In the genomic region with DNA sequence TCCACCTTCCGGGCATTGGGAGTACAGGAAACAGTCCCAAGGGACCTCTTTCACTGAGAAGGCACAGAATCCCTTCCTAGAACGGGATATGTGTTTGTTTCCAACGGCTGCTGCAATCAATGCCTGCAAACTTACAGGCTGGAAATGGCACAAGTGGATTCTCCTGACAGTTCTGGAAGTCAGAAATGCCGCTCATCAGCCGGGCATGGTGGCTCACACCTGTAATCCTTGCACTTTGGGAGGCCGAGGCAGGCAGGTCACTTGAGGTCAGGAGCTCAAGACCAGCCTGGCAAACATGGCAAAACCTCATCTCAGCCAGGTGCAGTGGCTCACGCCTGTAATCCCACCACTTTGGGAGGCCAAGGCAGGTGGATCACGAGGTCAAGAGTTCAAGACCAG, we compare ENCODE assay signal across 7 cellular contexts.
A peak's percentile ranks its signal among the peaks of the same experiment; 100 is the strongest.
DNase-seq lines count a peak whose midpoint lies in the region; ATAC-seq, FAIRE-seq and TF ChIP-seq lines count a peak whose summit lies in the region.
"Not testable (repeated sequence)": the region's sequence is repeated elsewhere in the genome, so short reads cannot be mapped to it uniquely, and the experiment has no call there.

No MANE protein-coding gene starts in this region.

- not testable (repeated sequence) for H3K9me3 ChIP-seq in PC-9 (ENCODE audit: insufficient read depth, low read depth); ascending aorta; pancreas; subcutaneous abdominal adipose tissue (ENCODE audit: control insufficient read depth in 5 of 5, low read length in 5 of 5)

- CTCF ChIA-PET in PC-9 (lab: Charles Lee), result interaction anchor here (0.7 kb wide), 1 partner anchor 468 kb away, joined by 5 read pairs; no protein-coding TSS in a partner anchor

- not testable (repeated sequence) for H3K9me2 ChIP-seq in PC-9 (ENCODE audit: insufficient read depth)

- DNase-seq in EH (ENCODE audit: low read depth) (peak; percentile 13), fibroblast of peridontal ligament (ENCODE audit: extremely low read depth) (peak; percentile 12), left colon (peak; percentile 2 to 20), pancreas (peak in 1 of 6 donors; percentile 24)
- DNase-seq in PC-9; ascending aorta (ENCODE audit: low spot score in 2 of 2): not testable (repeated sequence)

- H3K27me3 ChIP-seq in PC-9 (ENCODE audit: insufficient read depth, low read depth); ascending aorta; pancreas: not testable (repeated sequence)
- H3K27me3 ChIP-seq in subcutaneous abdominal adipose tissue (ENCODE audit: control insufficient read depth in 5 of 5, insufficient read depth in 4 of 5, low read length in 5 of 5), result peaks cover 3 to 11% (median 8%) of the 10 kb centered on the region in 5 donors

- H3K4me1 ChIP-seq in PC-9 (replicated peaks; ENCODE audit: insufficient read depth) (peaks cover 84% of the 10 kb centered on the region), ascending aorta (peaks cover 27 to 63% of the 10 kb centered on the region in 2 donors), subcutaneous abdominal adipose tissue (ENCODE audit: control insufficient read depth in 5 of 5, insufficient read depth in 5 of 5, low read length in 5 of 5) (peaks cover 2 to 41% (median 31%) of the 10 kb centered on the region in 5 donors)
- H3K4me1 ChIP-seq in pancreas, result not testable (repeated sequence)

- H3K4me2 ChIP-seq in PC-9, result peak overlapping the region; percentile 80

- FAIRE-seq in pancreas (lab: Jason Lieb, UNC), result not testable (repeated sequence)

- intact Hi-C loops in PC-9 (cut with micrococcal nuclease; ENCODE audit: unreplicated experiment) (loop anchor here (5.0 kb wide), 1 partner anchor 226 kb away; no protein-coding TSS in a partner anchor), ascending aorta (cut with DNase I) (loop anchor here (5.0 to 10.0 kb wide), 3 partner anchors 91 to 901 kb away; a partner anchor contains a TSS), left colon (cut with DNase I, micrococcal nuclease) (loop anchor here (5.0 kb wide), 2 partner anchors 276 to 281 kb away; no protein-coding TSS in a partner anchor)
- intact Hi-C loops in pancreas (cut with DNase I), result not testable (repeated sequence)

- TF ChIP-seq CTCF in PC-9 (conservative IDR thresholded peaks at IDR 0.05); pancreas (IDR thresholded peaks at IDR 0.05): not testable (repeated sequence)
- TF ChIP-seq CTCF in ascending aorta (IDR thresholded peaks at IDR 0.05), result peak in 1 of 3 experiments; percentile 8

- not testable (repeated sequence) for H4K20me1 ChIP-seq in PC-9 (ENCODE audit: insufficient read depth)

- 30 to 41% methylated on average over 8 of the region's 8 CpGs for WGBS in pancreas, 2 donors

- H3K27ac ChIP-seq in PC-9 (peak overlapping the region; percentile 97), ascending aorta (peak overlapping the region; percentile 90 to 98), pancreas (peak overlapping the region; percentile 64 to 86 (median 80)), subcutaneous abdominal adipose tissue (ENCODE audit: low read depth, low read length) (peak overlapping the region; percentile 57)

- POLR2A ChIA-PET in PC-9 (lab: Charles Lee; ENCODE audit: unreplicated experiment), result not testable (repeated sequence)

- peaks cover 15% of the 10 kb centered on the region; the same call in 1 of the 2 replicates for H3K79me2 ChIP-seq in PC-9 (ENCODE audit: low read depth)

- H2AFZ ChIP-seq in PC-9, result not testable (repeated sequence)

- H3F3A ChIP-seq in PC-9 (ENCODE audit: insufficient read depth, low read depth), result peaks cover 36% of the 10 kb centered on the region

- H3K9ac ChIP-seq in subcutaneous abdominal adipose tissue (ENCODE audit: low read length in 5 of 5), result peak overlapping the region in 3 of 5 donors; percentile 8 to 67 (median 56)

- not testable (repeated sequence) for H3K36me3 ChIP-seq in PC-9 (ENCODE audit: low read depth); ascending aorta; pancreas; subcutaneous abdominal adipose tissue (ENCODE audit: control insufficient read depth in 5 of 5, insufficient read depth in 5 of 5, low read length in 5 of 5)

- H3K4me3 ChIP-seq in PC-9 (peak overlapping the region; percentile 22; the same call in 1 of the 2 replicates), ascending aorta (peak overlapping the region in 1 of 2 donors; percentile 33), subcutaneous abdominal adipose tissue (ENCODE audit: low read depth in 1 of 5, low read length in 5 of 5) (peak overlapping the region in 2 of 5 donors; percentile 32 to 53)
- H3K4me3 ChIP-seq in pancreas, result not testable (repeated sequence)

- not testable (repeated sequence) for ATAC-seq in left colon, pancreas

- BruUV-seq in PC-9 (replicated peaks; lab: Mats Ljungman, UMichigan), result TSS peak; percentile 65
